8 cellular contexts compared by ENCODE assay signal in the genomic region with DNA sequence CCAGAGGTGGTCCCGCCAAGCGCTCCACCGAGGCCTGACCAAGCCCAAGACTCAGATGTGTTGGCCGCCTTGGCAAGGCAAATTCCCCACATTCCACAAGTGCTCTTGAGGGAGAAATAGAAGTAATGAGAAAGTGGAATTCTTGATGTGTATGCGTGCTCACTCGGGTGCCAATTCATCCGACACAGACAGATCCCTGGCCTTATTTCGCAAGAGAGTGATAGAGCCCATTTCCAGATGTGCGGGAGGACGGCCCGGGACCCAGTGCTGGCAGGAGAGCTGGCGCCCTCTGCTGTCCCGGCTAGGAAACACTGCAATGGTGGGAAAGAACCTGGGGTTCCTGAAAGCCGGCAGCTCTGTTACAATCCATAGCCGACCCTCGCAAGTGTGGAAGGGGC.
DNase-seq lines count a peak whose midpoint lies in the region; ATAC-seq and FAIRE-seq lines count a peak whose summit lies in the region.

No MANE protein-coding gene starts in this region.

- H3K4me1 ChIP-seq in neuronal stem cell (ENCODE audit: control insufficient read depth in 2 of 2, insufficient read depth in 1 of 2, low read depth in 1 of 2, low read length in 2 of 2) = peaks cover 27 to 28% of the 10 kb centered on the region in 2 donors

- H2AK5ac ChIP-seq in neuronal stem cell (ENCODE audit: low read depth, low read length) = no peak overlapping the region

- H3K9ac ChIP-seq in neuronal stem cell (ENCODE audit: low read depth, low read length, poor library complexity) = no peak overlapping the region

- H3K27ac ChIP-seq in neuronal stem cell (replicated peaks; ENCODE audit: low read length) = peak overlapping the region; percentile 26

- no peak overlapping the region for H4K91ac ChIP-seq in neuronal stem cell (ENCODE audit: low read depth, low read length, poor library complexity)

- H3K4ac ChIP-seq in neuronal stem cell (ENCODE audit: low read length) = no peak overlapping the region

- DNase-seq in DMS53 (lab: John Stamatoyannopoulos, UW) (peak; percentile 70), HTR-8/SVneo (ENCODE audit: insufficient read length, low spot score) (peak; percentile 82), RPMI7951 (ENCODE audit: low read depth) (peak; percentile 96), activated T-helper 1 cell treated with Interleukin-2 at 50 U/mL for 16 hours (ENCODE audit: low read depth) (peak; percentile 45), fibroblast of the conjunctiva (ENCODE audit: low read depth) (peak; percentile 98), neuronal stem cell (ENCODE audit: low spot score) (peak; percentile 60), stromal cell of bone marrow (ENCODE audit: low read depth) (peak; percentile 93)

- H3K4me3 ChIP-seq in neuronal stem cell (ENCODE audit: low read length in 2 of 2) = no peak overlapping the region

- H3K23ac ChIP-seq in neuronal stem cell (ENCODE audit: low read depth, low read length, poor library complexity) = no peak overlapping the region

- peak overlapping the region; percentile 63 for H2AFZ ChIP-seq in neuronal stem cell (ENCODE audit: low read length)

- peaks cover 0 to 6% of the 10 kb centered on the region in 2 donors for H3K36me3 ChIP-seq in neuronal stem cell (replicated peaks in 1 of 2; ENCODE audit: control insufficient read depth in 2 of 2, insufficient read depth in 2 of 2, low read length in 2 of 2)

- H2BK15ac ChIP-seq in neuronal stem cell (ENCODE audit: low read length) = peak overlapping the region; percentile 50

- peak overlapping the region; percentile 94 for H3K18ac ChIP-seq in neuronal stem cell (ENCODE audit: low read length)

- peak overlapping the region; percentile 88 for H2BK5ac ChIP-seq in neuronal stem cell (ENCODE audit: low read length)

- no peak overlapping the region for H2BK120ac ChIP-seq in neuronal stem cell (ENCODE audit: low read depth, low read length)

- H2BK12ac ChIP-seq in neuronal stem cell (ENCODE audit: low read length) = no peak overlapping the region

- no peaks in the 10 kb centered on the region for H3K79me1 ChIP-seq in neuronal stem cell (ENCODE audit: low read depth, low read length)

- no peaks in the 10 kb centered on the region for H3K9me3 ChIP-seq in neuronal stem cell (replicated peaks in 1 of 2; ENCODE audit: control insufficient read depth in 2 of 2, insufficient read depth in 1 of 2, low read depth in 1 of 2, low read length in 2 of 2)

- no peak overlapping the region for H3K14ac ChIP-seq in neuronal stem cell (ENCODE audit: low read length)

- FAIRE-seq in HTR-8/SVneo (lab: Jason Lieb, UNC) = peak; percentile 52

- ATAC-seq in HG03442 (IDR thresholded peaks at IDR 0.05; ENCODE audit: unreplicated experiment) = no peak

- H3K27me3 ChIP-seq in neuronal stem cell (ENCODE audit: control insufficient read depth in 3 of 3, insufficient read depth in 3 of 3, low read depth in 1 of 3, low read length in 3 of 3) = no peaks in the 10 kb centered on the region

- WGBS in neuronal stem cell (ENCODE audit: extremely low coverage in 2 of 2, insufficient read length in 2 of 2, insufficient replicate concordance in 1 of 2), 2 donors = no CpG with 5 or more reads among the region's 16 CpGs

- no peak overlapping the region for H3K4me2 ChIP-seq in neuronal stem cell (ENCODE audit: insufficient read depth, low read length, poor library complexity, severe bottlenecking)

- H4K8ac ChIP-seq in neuronal stem cell (ENCODE audit: low read depth, low read length) = no peak overlapping the region

Comparison
In these comparisons a context has a peak if more than half of its experiments do, and no peak if none do; other contexts are left out.
1. DNase-seq: peak in every context shown above with its lines; median percentile 98 in fibroblast of the conjunctiva; 96 in RPMI7951; 93 in stromal cell of bone marrow; 82 in HTR-8/SVneo; 70 in DMS53; 60 in neuronal stem cell; 45 in activated T-helper 1 cell treated with Interleukin-2 at 50 U/mL for 16 hours.